Comparison of ENCODE assay signal across 1 cellular context in genomic region chr6:41779336-41779735, GRCh38.
TF ChIP-seq lines count a peak whose summit lies in the region.

No MANE protein-coding gene starts in this region.

TF ChIP-seq in H1, 55 proteins besides CTCF, POLR2A, EP300 and RAD21:
- TF ChIP-seq EZH2 (IDR thresholded peaks at IDR 0.05; ENCODE audit: low read depth, low read length, severe bottlenecking) (no peak), CBX5 (IDR thresholded peaks at IDR 0.05; ENCODE audit: low read depth, low read length) (no peak), KDM5A (IDR thresholded peaks at IDR 0.05; ENCODE audit: low read length) (no peak), RFX5 (IDR thresholded peaks at IDR 0.05; ENCODE audit: borderline replicate concordance, low read depth, low read length) (no peak), GTF2F1 (IDR thresholded peaks at IDR 0.05; ENCODE audit: borderline replicate concordance, low read depth, low read length) (no peak), TAF7 (optimal IDR thresholded peaks at IDR 0.05; ENCODE audit: borderline replicate concordance, low read depth, low read length) (no peak), MAX (IDR thresholded peaks at IDR 0.05) (no peak), EGR1 (IDR thresholded peaks at IDR 0.05; ENCODE audit: borderline replicate concordance, low read depth, low read length) (no peak), SP4 (IDR thresholded peaks at IDR 0.05; ENCODE audit: low read length) (no peak), POU5F1 (IDR thresholded peaks at IDR 0.05; ENCODE audit: low read depth, low read length) (no peak), BCL11A (IDR thresholded peaks at IDR 0.05; ENCODE audit: low read depth in 2 of 2, low read length in 2 of 2) (no peak), SP2 (IDR thresholded peaks at IDR 0.05; ENCODE audit: low read length) (no peak), SIX5 (IDR thresholded peaks at IDR 0.05; ENCODE audit: low read depth, low read length) (no peak), CHD7 (IDR thresholded peaks at IDR 0.05; ENCODE audit: insufficient replicate concordance, low read length) (no peak)
